Comparison of ENCODE assay signal across 8 cellular contexts in genomic region chr11:94973099-94973968, GRCh38. TPM values are rescaled to one million over a fixed set of nuclear protein-coding genes. Genes with fewer than 3 reads are reported as not detected.
DNase-seq lines count a peak whose midpoint lies in the region; ATAC-seq, FAIRE-seq and TF ChIP-seq lines count a peak whose summit lies in the region.

CWC15 (minus strand) TSS chr11:94973556; CDS start chr11:94972185, 1,371 bp downstream.
KDM4D (plus strand) TSS chr11:94973709; CDS start chr11:94997373, 23,664 bp downstream.

- H3K36me3 ChIP-seq in BJ (ENCODE audit: control insufficient read depth, insufficient read depth, low read length), result peaks cover 2% of the 10 kb centered on the region; the same call in 1 of the 2 replicates

- POLR2A ChIA-PET in BJ (lab: Charles Lee), result no interaction called here

- 0 out of 2 replicates have a peak, but pooled peaks have one; percentile 1 for TF ChIP-seq CTCF in BJ (IDR thresholded peaks at IDR 0.05; ENCODE audit: insufficient read depth, low read depth, low read length)

- H3K4me3 ChIP-seq in BJ (ENCODE audit: low read depth, low read length), result peak within 1 kb of the TSS; percentile 100

- no peaks in the 10 kb centered on the region for H3K27me3 ChIP-seq in BJ (ENCODE audit: control insufficient read depth, insufficient read depth, low read length)

- CTCF ChIA-PET in BJ (lab: Yijun Ruan, JAX), result interaction anchor here (0.6 to 1.9 kb wide), 4 partner anchors 76 to 350 kb away, joined by 3 to 12 read pairs (median 4); no protein-coding TSS in a partner anchor

- DNase-seq in BJ (ENCODE audit: low read depth) (peak; percentile 66), GM19240 (ENCODE audit: insufficient read length, low spot score) (peak; percentile 87), NCI-H524 (lab: John Stamatoyannopoulos, UW) (peak; percentile 74 to 90), kidney tubule cell (ENCODE audit: low spot score) (peak; percentile 92)
- DNase-seq in activated CD4-positive, alpha-beta T cell treated with anti-CD3 and anti-CD28 coated beads for 4 hours, result peak; percentile 92 to 95
- DNase-seq in stimulated activated CD4-positive, alpha-beta T cell treated with anti-CD3 and anti-CD28 coated beads, Interleukin-1b, Interleukin-23, amount 100 ng/mL, for 1 hour (ENCODE audit: low read depth in 2 of 2), result peak; percentile 80 to 86

- peak; percentile 64 for FAIRE-seq in colon (lab: Jason Lieb, UNC)

- ATAC-seq in HG03457 (IDR thresholded peaks at IDR 0.05; ENCODE audit: unreplicated experiment), result peak; percentile 99

RNA-seq across cellular contexts. Expression of gene CWC15, which starts in this region (rescaled TPM):
- polyA plus RNA-seq in BJ (2011; rRNA removed), result 24.9 and 54.7 TPM in 2 replicates
- polyA minus RNA-seq in BJ (2011; rRNA and poly(A)+ RNA removed), result 8.6 and 9.4 TPM in 2 replicates

RNA-seq across cellular contexts. Expression of gene KDM4D, which starts in this region (rescaled TPM):
- polyA plus RNA-seq in BJ (2011; rRNA removed), result 0.97 and 1.1 TPM in 2 replicates
- polyA minus RNA-seq in BJ (2011; rRNA and poly(A)+ RNA removed), result 1.0 and 1.2 TPM in 2 replicates

Comparison
In these comparisons a context has a peak if more than half of its experiments do, and no peak if none do; other contexts are left out.
1. Peak in every context shown above with its lines: DNase-seq, ATAC-seq and H3K4me3 ChIP-seq.